ENCODE assay signal across 18 cellular contexts in genomic region chr11:134503596-134503995, GRCh38.
DNase-seq lines count a peak whose midpoint lies in the region; ATAC-seq and TF ChIP-seq lines count a peak whose summit lies in the region.
"Had no signal": no experiment of that assay in that cellular context is flagged by ENCODE, and none has a peak within 500 bp of the region (broad histone marks: within the 10 kb centered on the region; RNA-seq: fewer than 3 reads in every experiment).

No MANE protein-coding gene starts in this region.

- H3K36me3 Mint-ChIP-seq in GM23338 (ENCODE audit: low read depth), result no peaks in the 10 kb centered on the region
- H3K36me3 Mint-ChIP-seq: CD8-positive, alpha-beta T cell had no signal

- ATAC-seq in GM23338, result peak; percentile 9; the same call in 2 of the 3 replicates
- no peak for ATAC-seq in HG03439 (IDR thresholded peaks at IDR 0.05; ENCODE audit: unreplicated experiment)
- no peak for ATAC-seq in HG02642 (IDR thresholded peaks at IDR 0.05; ENCODE audit: poor library complexity, unreplicated experiment)
- ATAC-seq: CD8-positive, alpha-beta T cell; HCT116 had no signal

- no peaks in the 10 kb centered on the region for H3F3A ChIP-seq in GM23338 (replicated peaks; ENCODE audit: low read depth)

- H3K4me3 ChIP-seq in GM23338, result no peak overlapping the region
- H3K4me3 ChIP-seq in Peyer's patch, result no peak overlapping the region
- no peak overlapping the region for H3K4me3 ChIP-seq in sigmoid colon
- H3K4me3 ChIP-seq: BLaER1 treated with 17β-estradiol and CSF1 and Interleukin-3, amounts not matched to agents 10 nM and 100 nM; GM23248 had no signal

- intact Hi-C loops in sigmoid colon (cut with DNase I), result no loop called here

- H3K27me3 ChIP-seq in GM23338 (ENCODE audit: insufficient read depth) (no peaks in the 10 kb centered on the region), Peyer's patch (no peaks in the 10 kb centered on the region), sigmoid colon (peaks cover 0 to 6% (median 0%) of the 10 kb centered on the region in 3 donors)
- H3K27me3 ChIP-seq: BLaER1 treated with 17β-estradiol and CSF1 and Interleukin-3, amounts not matched to agents 10 nM and 100 nM had no signal

- TF ChIP-seq CTCF in GM23338 (conservative IDR thresholded peaks at IDR 0.05; ENCODE audit: low read depth in 2 of 2) (no peak), Peyer's patch (IDR thresholded peaks at IDR 0.05) (no peak), sigmoid colon (IDR thresholded peaks at IDR 0.05) (no peak)

- no peak overlapping the region; the same call in 2 of the 3 replicates for H3K4me3 Mint-ChIP-seq in GM23338
- H3K4me3 Mint-ChIP-seq: CD8-positive, alpha-beta T cell had no signal

- peaks cover 26% of the 10 kb centered on the region for H3K4me1 Mint-ChIP-seq in GM23338

- TF ChIP-seq POLR2A in Peyer's patch (IDR thresholded peaks at IDR 0.05) (no peak), sigmoid colon (IDR thresholded peaks at IDR 0.05) (no peak)

- peaks cover 8% of the 10 kb centered on the region for H3K27me3 Mint-ChIP-seq in GM23338 (ENCODE audit: insufficient read depth, low read depth, poor library complexity)

- H4K20me1 ChIP-seq in GM23338 (replicated peaks; ENCODE audit: insufficient read depth), result no peaks in the 10 kb centered on the region
- H4K20me1 ChIP-seq: BLaER1 treated with 17β-estradiol and CSF1 and Interleukin-3, amounts not matched to agents 10 nM and 100 nM had no signal

- no peak overlapping the region for H2AFZ ChIP-seq in GM23338
- H2AFZ ChIP-seq: GM23248 had no signal

- no peaks in the 10 kb centered on the region for H3K9me2 ChIP-seq in GM23338 (ENCODE audit: insufficient read depth)

- no peak overlapping the region for H3K4me2 ChIP-seq in GM23338
- H3K4me2 ChIP-seq: BLaER1 treated with 17β-estradiol and CSF1 and Interleukin-3, amounts not matched to agents 10 nM and 100 nM had no signal

- peaks cover 14% of the 10 kb centered on the region for H3K4me1 ChIP-seq in GM23338 (ENCODE audit: insufficient read depth)
- H3K4me1 ChIP-seq in Peyer's patch, result no peaks in the 10 kb centered on the region
- no peaks in the 10 kb centered on the region for H3K4me1 ChIP-seq in sigmoid colon

- DNase-seq in GM23338 (ENCODE audit: low spot score), result no peak
- peak in 2 of 3 donors; percentile 22 to 29 for DNase-seq in Peyer's patch
- peak; percentile 41 for DNase-seq in islet precursor cell
- DNase-seq in sigmoid colon, result peak; percentile 40
- DNase-seq in SW 1271 (lab: John Stamatoyannopoulos, UW), result no peak
- DNase-seq: ACHN; CD8-positive, alpha-beta T cell; GM23248; Karpas-422; MV-4-11; NCI-H1105 treated with DMSO at 0.1 percent for 48 hours; NCI-H2029 treated with DMSO at 0.1 percent for 48 hours; NCI-H2171 treated with DMSO at 0.1 percent for 48 hours; NCI-H524 treated with DMSO at 0.1 percent for 48 hours had no signal

- H3K27ac ChIP-seq in GM23338 (ENCODE audit: low read depth) (no peak overlapping the region), Peyer's patch (no peak overlapping the region), sigmoid colon (no peak overlapping the region)
- H3K27ac ChIP-seq: BLaER1 treated with 17β-estradiol and CSF1 and Interleukin-3, amounts not matched to agents 10 nM and 100 nM; GM23248 had no signal

- 93 to 95% methylated on average over 16 of the region's 16 CpGs for WGBS in sigmoid colon, 2 donors

- H3K9me3 ChIP-seq in Peyer's patch (no peaks in the 10 kb centered on the region), sigmoid colon (no peaks in the 10 kb centered on the region)
- H3K9me3 ChIP-seq: BLaER1 treated with 17β-estradiol and CSF1 and Interleukin-3, amounts not matched to agents 10 nM and 100 nM had no signal

- H3K9me3 Mint-ChIP-seq in GM23338, result no peaks in the 10 kb centered on the region; the same call in 2 of the 3 replicates
- H3K9me3 Mint-ChIP-seq: CD8-positive, alpha-beta T cell had no signal

- TF ChIP-seq EP300 in sigmoid colon (IDR thresholded peaks at IDR 0.05), result no peak

- no peak overlapping the region for H3K27ac Mint-ChIP-seq in GM23338
- H3K27ac Mint-ChIP-seq: CD8-positive, alpha-beta T cell had no signal

- no peaks in the 10 kb centered on the region for H3K79me2 ChIP-seq in GM23338 (replicated peaks; ENCODE audit: insufficient read depth)

- no peaks in the 10 kb centered on the region for H3K36me3 ChIP-seq in GM23338 (ENCODE audit: insufficient read depth)
- H3K36me3 ChIP-seq in Peyer's patch, result no peaks in the 10 kb centered on the region
- H3K36me3 ChIP-seq in sigmoid colon, result no peaks in the 10 kb centered on the region
- H3K36me3 ChIP-seq: BLaER1 treated with 17β-estradiol and CSF1 and Interleukin-3, amounts not matched to agents 10 nM and 100 nM had no signal

TF ChIP-seq in GM23338, 12 proteins besides CTCF, POLR2A, EP300 and RAD21 (continues in another document):
- TF ChIP-seq EZH2phosphoT487 (IDR thresholded peaks at IDR 0.05; ENCODE audit: unreplicated experiment) (no peak), EZH2 (IDR thresholded peaks at IDR 0.05; ENCODE audit: low read depth, unreplicated experiment) (no peak), ZNF462 (CRISPR knock-in tag; IDR thresholded peaks at IDR 0.05) (no peak), JUNB (IDR thresholded peaks at IDR 0.05; ENCODE audit: unreplicated experiment) (no peak), ZNF114 (CRISPR knock-in tag; IDR thresholded peaks at IDR 0.05) (no peak)

Comparison
In these comparisons a context has a peak if more than half of its experiments do, and no peak if none do; other contexts are left out.
1. DNase-seq: peak in Peyer's patch (2 of 3), islet precursor cell (single experiment) and sigmoid colon (single experiment); none in GM23338 (single experiment) and SW 1271 (0 of 2).